Comparison of ENCODE assay signal across 8 cellular contexts in the genomic region with DNA sequence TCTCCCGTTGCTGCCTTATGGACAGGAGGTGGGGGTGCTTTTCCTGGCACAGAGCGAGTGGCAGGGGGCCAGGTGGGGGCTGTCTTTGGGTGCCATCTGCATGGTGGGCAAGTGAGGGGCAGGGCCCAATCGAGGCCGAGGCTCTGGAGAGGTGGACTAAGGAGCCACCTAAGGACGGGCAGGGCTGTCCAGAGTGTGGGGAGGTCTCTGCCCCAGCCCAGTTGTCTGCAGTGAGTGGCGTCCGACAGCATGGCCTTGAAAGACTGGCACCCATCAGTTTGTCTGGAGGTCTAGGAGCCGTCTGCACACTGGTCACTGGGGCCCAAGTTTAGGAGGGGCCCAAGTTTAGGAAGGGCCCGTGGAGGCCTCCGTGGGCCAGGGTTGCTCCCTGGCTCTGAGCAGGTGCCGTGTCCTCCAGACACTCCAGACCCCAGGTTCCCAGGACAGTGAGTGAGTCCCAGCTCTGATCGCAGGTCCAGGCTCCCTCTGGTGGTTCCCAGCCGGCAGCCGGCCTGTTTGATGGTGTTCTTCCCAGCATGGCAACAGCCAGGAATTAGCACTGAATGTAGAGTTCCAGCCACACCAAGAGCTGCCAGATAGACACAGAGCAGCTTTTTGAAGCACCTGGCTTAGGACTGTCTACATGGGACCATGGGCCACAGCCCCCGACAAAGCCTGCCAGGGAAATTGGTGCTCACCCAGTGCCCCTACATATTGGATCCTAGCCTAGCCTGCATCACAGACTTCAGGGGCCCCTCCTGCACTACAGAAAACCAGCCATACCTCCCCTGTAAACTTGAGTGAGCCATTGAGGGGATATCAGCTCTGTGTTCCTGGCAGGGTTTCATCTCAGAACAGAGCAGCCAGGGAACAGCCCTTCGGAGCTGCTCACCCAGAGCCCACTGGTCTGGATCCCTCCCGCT.
DNase-seq lines count a peak whose midpoint lies in the region; ATAC-seq, FAIRE-seq and TF ChIP-seq lines count a peak whose summit lies in the region.

No MANE protein-coding gene starts in this region.

- peak; percentile 49 for TF ChIP-seq RAD21 in GM12878 (IDR thresholded peaks at IDR 0.05; ENCODE audit: insufficient read depth, low read depth, low read length)

- H3K4me1 ChIP-seq in GM12878 (ENCODE audit: control insufficient read depth, insufficient read depth, low read length) (no peaks in the 10 kb centered on the region), small intestine (ENCODE audit: control insufficient read depth in 2 of 2, insufficient read depth in 1 of 2, low read depth in 1 of 2, low read length in 1 of 2) (peaks cover 0 to 2% of the 10 kb centered on the region in 2 donors)

- peak; percentile 7 for DNase-seq in activated CD4-positive, alpha-beta T cell treated with anti-CD3 and anti-CD28 coated beads for 1 hour
- DNase-seq in activated CD4-positive, alpha-beta T cell treated with anti-CD3 and anti-CD28 coated beads, Interleukin-2, amount 50 U/mL, for 4 hours: no peak
- DNase-seq in NCI-H1694 (lab: John Stamatoyannopoulos, UW) (peak; percentile 44), GM12878 (ENCODE audit: low read depth, low spot score) (no peak), iPS DF 19.7 (ENCODE audit: low read depth, low spot score) (peak; percentile 23), small intestine (peak; percentile 43)

- no peak overlapping the region for H3K4me3 ChIP-seq in GM12878
- H3K4me3 ChIP-seq in small intestine (ENCODE audit: low read depth in 1 of 2, low read length in 2 of 2): no peak overlapping the region

- no peaks in the 10 kb centered on the region for H3K9me3 ChIP-seq in GM12878 (replicated peaks; ENCODE audit: control insufficient read depth, insufficient read depth, low read length)
- H3K9me3 ChIP-seq in small intestine (ENCODE audit: control insufficient read depth, low read depth): no peaks in the 10 kb centered on the region

- no peaks in the 10 kb centered on the region for H4K20me1 ChIP-seq in GM12878 (ENCODE audit: control insufficient read depth, insufficient read depth)

- intact Hi-C loops in GM12878 (cut with micrococcal nuclease; ENCODE audit: unreplicated experiment): no loop called here

- BruUV-seq in GM12878 (replicated peaks; lab: Mats Ljungman, UMichigan): no TSS peak

- no peak overlapping the region for H3K4me2 ChIP-seq in GM12878 (ENCODE audit: control insufficient read depth, insufficient read depth)

- CTCF ChIA-PET in GM12878 (lab: Yijun Ruan, JAX): interaction anchor here (0.6 to 2.1 kb wide), 3 partner anchors 196 to 924 kb away, joined by 3 to 5 read pairs (median 5); no protein-coding TSS in a partner anchor

- H3K79me2 ChIP-seq in GM12878 (ENCODE audit: control insufficient read depth, insufficient read depth, low read length): no peaks in the 10 kb centered on the region

- no peak overlapping the region for H3K27ac ChIP-seq in GM12878 (ENCODE audit: control insufficient read depth, insufficient read depth)
- H3K27ac ChIP-seq in small intestine (ENCODE audit: low read depth in 1 of 2, low read length in 1 of 2): no peak overlapping the region

- no peak overlapping the region for H3K9ac ChIP-seq in GM12878 (ENCODE audit: control insufficient read depth, insufficient read depth, low read length)

- peak; percentile 46 to 61 (median 49); a peak in 5 of 6 replicates for TF ChIP-seq CTCF in GM12878 (IDR thresholded peaks at IDR 0.05 in 2 of 3, conservative IDR thresholded peaks at IDR 0.05 in 1 of 3; ENCODE audit: control insufficient read depth in 2 of 3, extremely low read depth in 1 of 3, insufficient read depth in 1 of 3, low read depth in 3 of 3, low read length in 3 of 3)

- 9% methylated on average over 17 of the region's 17 CpGs for WGBS in GM12878 (ENCODE audit: insufficient coverage, insufficient replicate concordance, low lambda C conversion rate, missing lambda C conversion rate)
- 67 to 70% (median 69%) methylated on average over 15 to 17 of the region's 17 CpGs for WGBS in small intestine, 3 donors

- H3K27me3 ChIP-seq in GM12878 (replicated peaks in 1 of 2; ENCODE audit: control insufficient read depth in 2 of 2, insufficient read depth in 2 of 2, low read length in 1 of 2) (no peaks in the 10 kb centered on the region), small intestine (ENCODE audit: control insufficient read depth in 2 of 2, insufficient read depth in 2 of 2, low read length in 2 of 2) (no peaks in the 10 kb centered on the region)

- no peaks in the 10 kb centered on the region for H3K36me3 ChIP-seq in GM12878 (ENCODE audit: control insufficient read depth in 2 of 2, insufficient read depth in 2 of 2, low read length in 1 of 2)
- H3K36me3 ChIP-seq in small intestine (ENCODE audit: control insufficient read depth in 2 of 2, insufficient read depth in 2 of 2, low read length in 2 of 2): peaks cover 0 to 2% of the 10 kb centered on the region in 2 donors

- ATAC-seq in GM12878 (peak; percentile 68), HG02938 (IDR thresholded peaks at IDR 0.05; ENCODE audit: unreplicated experiment) (no peak), GM18909 (IDR thresholded peaks at IDR 0.05; ENCODE audit: poor library complexity, unreplicated experiment) (no peak)

- in situ Hi-C loops in GM12878 (cut with MboI): loop anchor here (5.0 to 10.0 kb wide), 3 partner anchors 143 to 350 kb away; no protein-coding TSS in a partner anchor

- no peak for TF ChIP-seq POLR2A in GM12878 (IDR thresholded peaks at IDR 0.05; ENCODE audit: low read depth, low read length)

- no peak for FAIRE-seq in GM12878 (lab: Jason Lieb, UNC)
- no peak for FAIRE-seq in small intestine (lab: Jason Lieb, UNC)

- H2AFZ ChIP-seq in GM12878 (ENCODE audit: control insufficient read depth, low read depth, low read length): no peak overlapping the region

- SMC1A ChIA-PET in GM12878 (lab: Charles Lee; ENCODE audit: uncharacterized antibody, unreplicated experiment): no interaction called here

- POLR2A ChIA-PET in GM12878 (lab: Charles Lee): no interaction called here

- RAD21 ChIA-PET in GM12878 (lab: Charles Lee; ENCODE audit: unreplicated experiment): interaction anchor here (0.8 kb wide), 1 partner anchor 195 kb away, joined by 3 read pairs; no protein-coding TSS in a partner anchor

- TF ChIP-seq EP300 in GM12878 (IDR thresholded peaks at IDR 0.05; ENCODE audit: borderline replicate concordance in 1 of 2, control insufficient read depth in 1 of 2, low read depth in 2 of 2, low read length in 2 of 2): no peak

TF ChIP-seq in GM12878, 131 proteins besides CTCF, POLR2A, EP300 and RAD21:
- TF ChIP-seq SMC3 (IDR thresholded peaks at IDR 0.05; ENCODE audit: borderline replicate concordance, low read length): peak; percentile 56; the same call in 1 of the 2 replicates
- no peak for TF ChIP-seq SMARCA5 (IDR thresholded peaks at IDR 0.05)

Comparison
In these comparisons a context has a peak if more than half of its experiments do, and no peak if none do; other contexts are left out.
1. DNase-seq: peak in activated CD4-positive, alpha-beta T cell treated with anti-CD3 and anti-CD28 coated beads for 1 hour (single experiment), NCI-H1694 (single experiment), iPS DF 19.7 (single experiment) and small intestine (single experiment); none in activated CD4-positive, alpha-beta T cell treated with anti-CD3 and anti-CD28 coated beads, Interleukin-2, amount 50 U/mL, for 4 hours (0 of 2) and GM12878 (single experiment).